8 cellular contexts compared by ENCODE assay signal in genomic region chr5:126852104-126852531, GRCh38.
A peak's percentile ranks its signal among the peaks of the same experiment; 100 is the strongest.
DNase-seq lines count a peak whose midpoint lies in the region; ATAC-seq and TF ChIP-seq lines count a peak whose summit lies in the region.

No MANE protein-coding gene starts in this region.

- H4K20me1 ChIP-seq in fibroblast of lung (ENCODE audit: control insufficient read depth, extremely low read depth, insufficient read depth, low read length): no peaks in the 10 kb centered on the region

- peaks cover 25 to 81% (median 54%) of the 10 kb centered on the region in 4 donors for H3K4me1 Mint-ChIP-seq in CD4-positive, CD25-positive, alpha-beta regulatory T cell

- WGBS in tibial nerve, 2 donors: 54 to 55% methylated on average over 3 of the region's 3 CpGs

- ATAC-seq in CD4-positive, CD25-positive, alpha-beta regulatory T cell (ENCODE audit: low read depth in 2 of 2): peak; percentile 88 to 89
- ATAC-seq in GM19455 (IDR thresholded peaks at IDR 0.05; ENCODE audit: unreplicated experiment) (peak; percentile 90), HG03469 (IDR thresholded peaks at IDR 0.05; ENCODE audit: unreplicated experiment) (peak; percentile 75)

- H3K4me1 ChIP-seq in CD4-positive, CD25-positive, alpha-beta regulatory T cell (ENCODE audit: control insufficient read depth, insufficient read depth, low read length, poor library complexity, severe bottlenecking): peaks cover 39% of the 10 kb centered on the region
- H3K4me1 ChIP-seq in fibroblast of lung (ENCODE audit: control insufficient read depth, extremely low read depth, insufficient read depth, low read length): peaks cover 5% of the 10 kb centered on the region
- peaks cover 0 to 33% (median 14%) of the 10 kb centered on the region in 4 donors for H3K4me1 ChIP-seq in tibial nerve

- H3K4me2 ChIP-seq in fibroblast of lung (ENCODE audit: extremely low read depth, insufficient read depth, low read length): peak overlapping the region; percentile 4

- TF ChIP-seq POLR2A in tibial nerve (IDR thresholded peaks at IDR 0.05): no peak

- H3K27ac Mint-ChIP-seq in CD4-positive, CD25-positive, alpha-beta regulatory T cell: peak overlapping the region; percentile 99 to 100 (median 99)

- H3K79me2 ChIP-seq in fibroblast of lung (ENCODE audit: control insufficient read depth, insufficient read depth, low read length): no peaks in the 10 kb centered on the region

- no peaks in the 10 kb centered on the region for H3K27me3 Mint-ChIP-seq in CD4-positive, CD25-positive, alpha-beta regulatory T cell

- H3K36me3 ChIP-seq in CD4-positive, CD25-positive, alpha-beta regulatory T cell (ENCODE audit: control insufficient read depth, insufficient read depth, low read length): no peaks in the 10 kb centered on the region
- no peaks in the 10 kb centered on the region for H3K36me3 ChIP-seq in fibroblast of lung (ENCODE audit: control insufficient read depth, insufficient read depth, low read length)
- no peaks in the 10 kb centered on the region for H3K36me3 ChIP-seq in tibial nerve

- peak in 2 of 3 donors; percentile 69 to 85 for DNase-seq in CD4-positive, CD25-positive, alpha-beta regulatory T cell
- DNase-seq in fibroblast of lung (ENCODE audit: low read depth in 2 of 2): no peak
- DNase-seq in tibial nerve (ENCODE audit: low spot score in 2 of 2): peak in 1 of 2 donors; percentile 38
- no peak for DNase-seq in occipital lobe (lab: John Stamatoyannopoulos, UW)
- no peak for DNase-seq in amniotic stem cell (lab: John Stamatoyannopoulos, UW)
- DNase-seq in activated CD8-positive, alpha-beta memory T cell treated with anti-CD3 and anti-CD28 coated beads for 24 hours: no peak

- H2AFZ ChIP-seq in fibroblast of lung (ENCODE audit: low read length): peak overlapping the region; percentile 30

- H3K4me3 ChIP-seq in CD4-positive, CD25-positive, alpha-beta regulatory T cell (ENCODE audit: low read depth, low read length): peak overlapping the region; percentile 76
- H3K4me3 ChIP-seq in fibroblast of lung (replicated peaks in 1 of 4; ENCODE audit: control extremely low read depth in 1 of 4, insufficient read depth in 1 of 4, low read depth in 3 of 4, low read length in 4 of 4) (no peak overlapping the region), tibial nerve (no peak overlapping the region)

- TF ChIP-seq CTCF in fibroblast of lung (conservative IDR thresholded peaks at IDR 0.05 in 1 of 2, IDR thresholded peaks at IDR 0.05 in 1 of 2; ENCODE audit: low read depth in 1 of 2, low read length in 2 of 2) (no peak), tibial nerve (IDR thresholded peaks at IDR 0.05) (no peak)

- peak in 1 of 2 donors; percentile 60 for TF ChIP-seq EP300 in tibial nerve (IDR thresholded peaks at IDR 0.05)

- peaks cover 15% of the 10 kb centered on the region for H3K36me3 Mint-ChIP-seq in CD4-positive, CD25-positive, alpha-beta regulatory T cell

- peak overlapping the region; percentile 79 for H3K27ac ChIP-seq in CD4-positive, CD25-positive, alpha-beta regulatory T cell (ENCODE audit: insufficient read depth, low read length, poor library complexity, severe bottlenecking)
- H3K27ac ChIP-seq in fibroblast of lung (ENCODE audit: insufficient read depth, low read length) (no peak overlapping the region), tibial nerve (peak overlapping the region in 3 of 4 donors; percentile 41 to 56 (median 55))

- H3K27me3 ChIP-seq in CD4-positive, CD25-positive, alpha-beta regulatory T cell (ENCODE audit: control insufficient read depth, insufficient read depth, low read length): no peaks in the 10 kb centered on the region
- H3K27me3 ChIP-seq in fibroblast of lung (ENCODE audit: control insufficient read depth, insufficient read depth, low read length) (no peaks in the 10 kb centered on the region), tibial nerve (no peaks in the 10 kb centered on the region)

- peaks cover 0 to 5% (median 0%) of the 10 kb centered on the region in 7 donors for H3K9me3 Mint-ChIP-seq in CD4-positive, CD25-positive, alpha-beta regulatory T cell

- peak overlapping the region; percentile 88 to 94 (median 89) for H3K4me3 Mint-ChIP-seq in CD4-positive, CD25-positive, alpha-beta regulatory T cell

- H3K9me3 ChIP-seq in CD4-positive, CD25-positive, alpha-beta regulatory T cell (ENCODE audit: control insufficient read depth in 2 of 2, low read length in 2 of 2): no peaks in the 10 kb centered on the region
- H3K9me3 ChIP-seq in fibroblast of lung (ENCODE audit: control insufficient read depth, insufficient read depth, low read depth, low read length): no peaks in the 10 kb centered on the region
- no peaks in the 10 kb centered on the region for H3K9me3 ChIP-seq in tibial nerve

- no peak overlapping the region for H3K9ac ChIP-seq in fibroblast of lung (ENCODE audit: insufficient read depth, low read length)

Comparison
In these comparisons a context has a peak if more than half of its experiments do, and no peak if none do; other contexts are left out.
1. DNase-seq: peak in CD4-positive, CD25-positive, alpha-beta regulatory T cell (2 of 3); none in fibroblast of lung (0 of 2), occipital lobe (single experiment), amniotic stem cell (single experiment) and activated CD8-positive, alpha-beta memory T cell treated with anti-CD3 and anti-CD28 coated beads for 24 hours (single experiment).
2. Peak in every context shown above with its lines, with median percentiles within 50 percentile points of each other: ATAC-seq.